9 cellular contexts compared by ENCODE assay signal in genomic region chr10:71998840-71999194, GRCh38. TPM values are rescaled to one million over a fixed set of nuclear protein-coding genes. Genes with fewer than 3 reads are reported as not detected.
A peak's percentile ranks its signal among the peaks of the same experiment; 100 is the strongest.
DNase-seq lines count a peak whose midpoint lies in the region; ATAC-seq and TF ChIP-seq lines count a peak whose summit lies in the region.
"Had no signal": no experiment of that assay in that cellular context is flagged by ENCODE, and none has a peak within 500 bp of the region (broad histone marks: within the 10 kb centered on the region; RNA-seq: fewer than 3 reads in every experiment).

No MANE protein-coding gene starts in this region.

- CTCF ChIA-PET in activated CD8-positive, alpha-beta T cell treated with anti-CD3 and anti-CD28 coated beads for 36 hours (lab: Charles Lee), result no interaction called here

- H3K4me1 Mint-ChIP-seq in nephron progenitor cell, result peaks cover 40% of the 10 kb centered on the region
- no peaks in the 10 kb centered on the region for H3K4me1 Mint-ChIP-seq in activated CD8-positive, alpha-beta T cell treated with anti-CD3 and anti-CD28 coated beads for 36 hours (ENCODE audit: low read depth)
- no peaks in the 10 kb centered on the region for H3K4me1 Mint-ChIP-seq in activated T-helper 17 cell treated with anti-CD3 and anti-CD28 coated beads, Interleukin-2, amount 50 U/mL, for 72 hours

- POLR2A ChIA-PET in activated CD8-positive, alpha-beta T cell treated with anti-CD3 and anti-CD28 coated beads for 36 hours (lab: Charles Lee), result no interaction called here

- intact Hi-C loops in activated CD8-positive, alpha-beta T cell treated with anti-CD3 and anti-CD28 coated beads for 36 hours (cut with micrococcal nuclease), result no loop called here

- peaks cover 7% of the 10 kb centered on the region for H3K27me3 Mint-ChIP-seq in nephron progenitor cell (ENCODE audit: low read depth, poor library complexity)
- H3K27me3 Mint-ChIP-seq in activated CD8-positive, alpha-beta T cell treated with anti-CD3 and anti-CD28 coated beads for 36 hours, result no peaks in the 10 kb centered on the region
- no peaks in the 10 kb centered on the region for H3K27me3 Mint-ChIP-seq in activated T-helper 17 cell treated with anti-CD3 and anti-CD28 coated beads, Interleukin-2, amount 50 U/mL, for 72 hours

- H3K9me3 Mint-ChIP-seq in nephron progenitor cell, result no peaks in the 10 kb centered on the region
- H3K9me3 Mint-ChIP-seq in activated CD8-positive, alpha-beta T cell treated with anti-CD3 and anti-CD28 coated beads for 36 hours, result no peaks in the 10 kb centered on the region
- no peaks in the 10 kb centered on the region for H3K9me3 Mint-ChIP-seq in activated T-helper 17 cell treated with anti-CD3 and anti-CD28 coated beads, Interleukin-2, amount 50 U/mL, for 72 hours

- H3K4me3 Mint-ChIP-seq in nephron progenitor cell, result no peak overlapping the region
- H3K4me3 Mint-ChIP-seq in activated CD8-positive, alpha-beta T cell treated with anti-CD3 and anti-CD28 coated beads for 36 hours, result no peak overlapping the region
- no peak overlapping the region for H3K4me3 Mint-ChIP-seq in activated T-helper 17 cell treated with anti-CD3 and anti-CD28 coated beads, Interleukin-2, amount 50 U/mL, for 72 hours

- no peak for ATAC-seq in GM18873 (IDR thresholded peaks at IDR 0.05; ENCODE audit: low FRiP score, unreplicated experiment)
- no peak for ATAC-seq in activated CD8-positive, alpha-beta T cell treated with anti-CD3 and anti-CD28 coated beads for 36 hours
- no peak for ATAC-seq in activated T-helper 17 cell treated with anti-CD3 and anti-CD28 coated beads, Interleukin-2, amount 50 U/mL, for 72 hours (replicated peaks)

- H3K36me3 Mint-ChIP-seq in nephron progenitor cell (ENCODE audit: low read depth), result peaks cover 3% of the 10 kb centered on the region
- no peaks in the 10 kb centered on the region for H3K36me3 Mint-ChIP-seq in activated CD8-positive, alpha-beta T cell treated with anti-CD3 and anti-CD28 coated beads for 36 hours (ENCODE audit: low read depth)
- H3K36me3 Mint-ChIP-seq in activated T-helper 17 cell treated with anti-CD3 and anti-CD28 coated beads, Interleukin-2, amount 50 U/mL, for 72 hours (ENCODE audit: low read depth), result no peaks in the 10 kb centered on the region

- peak overlapping the region; percentile 94 for H3K27ac Mint-ChIP-seq in nephron progenitor cell
- no peak overlapping the region for H3K27ac Mint-ChIP-seq in activated CD8-positive, alpha-beta T cell treated with anti-CD3 and anti-CD28 coated beads for 36 hours
- no peak overlapping the region for H3K27ac Mint-ChIP-seq in activated T-helper 17 cell treated with anti-CD3 and anti-CD28 coated beads, Interleukin-2, amount 50 U/mL, for 72 hours

- DNase-seq in AG08396 (ENCODE audit: low spot score) (peak; percentile 85), RPMI7951 (ENCODE audit: low read depth) (peak; percentile 91), fibroblast of peridontal ligament (ENCODE audit: extremely low read depth) (peak; percentile 56), nephron progenitor cell (no peak), NCI-H345 treated with DMSO at 0.1 percent for 48 hours (lab: John Stamatoyannopoulos, UW; ENCODE audit: unreplicated experiment) (no peak)
- DNase-seq in activated CD8-positive, alpha-beta T cell treated with anti-CD3 and anti-CD28 coated beads for 36 hours, result no peak
- DNase-seq: DND-41 had no signal

- no peak for TF ChIP-seq CTCF in nephron progenitor cell (IDR thresholded peaks at IDR 0.05)
- TF ChIP-seq CTCF in activated CD8-positive, alpha-beta T cell treated with anti-CD3 and anti-CD28 coated beads for 36 hours (IDR thresholded peaks at IDR 0.05), result no peak

RNA-seq across cellular contexts. Expression of gene CHST3, which starts 34.6 kb away (rescaled TPM):
- total RNA-seq in RPMI7951 (2014; rRNA removed; shearing (Covaris generic)), result 9.4 and 14.5 TPM in 2 replicates
- under 1 TPM; 0.20 to 0.36 TPM for total RNA-seq in activated CD8-positive, alpha-beta T cell treated with anti-CD3 and anti-CD28 coated beads for 36 hours
- under 1 TPM in 1 of 2 donors, not detected in 1; 0.19 TPM for total RNA-seq in activated T-helper 17 cell treated with anti-CD3 and anti-CD28 coated beads, Interleukin-2, amount 50 U/mL, for 72 hours

Comparison
In these comparisons a context has a peak if more than half of its experiments do, and no peak if none do; other contexts are left out.
1. DNase-seq: peak in AG08396 (single experiment), RPMI7951 (single experiment) and fibroblast of peridontal ligament (single experiment); none in nephron progenitor cell (single experiment), activated CD8-positive, alpha-beta T cell treated with anti-CD3 and anti-CD28 coated beads for 36 hours (single experiment) and NCI-H345 treated with DMSO at 0.1 percent for 48 hours (single experiment).